In the genomic region with DNA sequence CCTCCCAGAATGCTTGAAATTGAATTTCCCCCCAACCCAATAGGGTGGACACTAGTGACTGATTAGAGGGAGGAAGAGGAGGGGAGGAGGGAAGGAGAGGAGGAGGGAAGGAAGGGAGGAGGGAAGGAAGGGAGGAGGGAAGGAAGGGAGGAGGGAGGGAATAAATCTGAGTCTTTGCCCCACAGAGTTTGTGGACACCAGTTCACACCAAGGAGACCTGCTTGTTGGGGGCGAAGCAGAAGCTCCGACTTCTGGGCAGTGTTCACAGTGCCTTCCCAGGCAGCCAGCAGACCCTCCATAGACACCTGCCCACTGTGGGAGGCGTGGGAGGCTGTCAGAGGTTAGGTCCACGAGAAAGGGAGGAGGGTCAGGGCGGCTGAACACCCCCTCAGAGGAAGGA, we compare ENCODE assay signal across 27 cellular contexts.
"Had no signal": no experiment of that assay in that cellular context is flagged by ENCODE, and none has a peak within 500 bp of the region (broad histone marks: within the 10 kb centered on the region; RNA-seq: fewer than 3 reads in every experiment).

No MANE protein-coding gene starts in this region.

- H3K9me3 ChIP-seq: adrenal gland, body of pancreas, esophagus squamous epithelium, gastroesophageal sphincter had no signal

- DNase-seq: activated CD4-positive, alpha-beta memory T cell treated with anti-CD3 and anti-CD28 coated beads for 36 hours; activated CD4-positive, alpha-beta T cell treated with anti-CD3 and anti-CD28 coated beads for 1 hour; activated CD4-positive, alpha-beta T cell treated with anti-CD3 and anti-CD28 coated beads for 4 hours; activated CD4-positive, alpha-beta T cell treated with anti-CD3 and anti-CD28 coated beads, Interleukin-2, amount 50 U/mL, for 1 hour; activated CD8-positive, alpha-beta memory T cell treated with anti-CD3 and anti-CD28 coated beads, Interleukin-2, amount 10 ng/mL, durations not matched to agents 7 days and 5 days; activated CD8-positive, alpha-beta memory T cell treated with anti-CD3 and anti-CD28 coated beads, Interleukin-2, amount 50 U/mL, for 4 hours; activated CD8-positive, alpha-beta T cell treated with anti-CD3 and anti-CD28 coated beads, Interleukin-2, amount 10 ng/mL, durations not matched to agents 7 days and 5 days; activated effector memory CD4-positive, alpha-beta T cell treated with anti-CD3 and anti-CD28 coated beads, Interleukin-2, amount 50 U/mL, for 16 hours; activated naive CD4-positive, alpha-beta T cell treated with anti-CD3 and anti-CD28 coated beads for 36 hours; activated naive CD8-positive, alpha-beta T cell treated with anti-CD3 and anti-CD28 coated beads for 36 hours; activated naive CD8-positive, alpha-beta T cell treated with anti-CD3 and anti-CD28 coated beads, Interleukin-2, amount 50 U/mL, for 24 hours; activated T-cell treated with anti-CD3 and anti-CD28 coated beads, Interleukin-2, amount 50 U/mL, for 1 hour; activated T-cell treated with anti-CD3 and anti-CD28 coated beads, Interleukin-2, amount 50 U/mL, for 48 hours; adrenal gland; amygdala; body of pancreas; caudate nucleus; cortex of kidney; effector CD8-positive, alpha-beta T cell; esophagus squamous epithelium; foreskin melanocyte; T-helper 1 cell; T-helper 2 cell had no signal

- ATAC-seq: activated CD8-positive, alpha-beta memory T cell treated with anti-CD3 and anti-CD28 coated beads, Interleukin-2, amount 10 ng/mL, durations not matched to agents 7 days and 5 days; activated CD8-positive, alpha-beta T cell treated with anti-CD3 and anti-CD28 coated beads, Interleukin-2, amount 10 ng/mL, durations not matched to agents 7 days and 5 days; activated naive CD8-positive, alpha-beta T cell treated with anti-CD3 and anti-CD28 coated beads, Interleukin-2, amount 50 U/mL, for 24 hours; body of pancreas; gastroesophageal sphincter had no signal

- H3K4me3 Mint-ChIP-seq: activated CD4-positive, alpha-beta memory T cell treated with anti-CD3 and anti-CD28 coated beads for 36 hours; activated CD8-positive, alpha-beta memory T cell treated with anti-CD3 and anti-CD28 coated beads, Interleukin-2, amount 10 ng/mL, durations not matched to agents 7 days and 5 days; activated CD8-positive, alpha-beta T cell treated with anti-CD3 and anti-CD28 coated beads, Interleukin-2, amount 10 ng/mL, durations not matched to agents 7 days and 5 days; activated naive CD4-positive, alpha-beta T cell treated with anti-CD3 and anti-CD28 coated beads for 36 hours; activated naive CD4-positive, alpha-beta T cell treated with anti-CD3 and anti-CD28 coated beads, Interleukin-2, amount 50 U/mL, for 24 hours; activated naive CD8-positive, alpha-beta T cell treated with anti-CD3 and anti-CD28 coated beads for 36 hours; activated naive CD8-positive, alpha-beta T cell treated with anti-CD3 and anti-CD28 coated beads, Interleukin-2, amount 50 U/mL, for 24 hours; activated T-helper 1 cell treated with anti-CD3 and anti-CD28 coated beads, Interleukin-12 subunit alpha, Interleukin-12 subunit beta, Interleukin-2, Interleukin-4 antibody, amounts not matched to agents 30 ng/mL and 10 ng/mL and 1 ng/mL, durations not matched to agents 14 hours and 24 hours and 36 hours had no signal

- H3K9me3 Mint-ChIP-seq: activated CD4-positive, alpha-beta memory T cell treated with anti-CD3 and anti-CD28 coated beads for 36 hours; activated naive CD4-positive, alpha-beta T cell treated with anti-CD3 and anti-CD28 coated beads for 36 hours; activated naive CD4-positive, alpha-beta T cell treated with anti-CD3 and anti-CD28 coated beads, Interleukin-2, amount 50 U/mL, for 24 hours; activated naive CD8-positive, alpha-beta T cell treated with anti-CD3 and anti-CD28 coated beads for 36 hours; activated naive CD8-positive, alpha-beta T cell treated with anti-CD3 and anti-CD28 coated beads, Interleukin-2, amount 50 U/mL, for 24 hours; activated T-helper 1 cell treated with anti-CD3 and anti-CD28 coated beads, Interleukin-12 subunit alpha, Interleukin-12 subunit beta, Interleukin-2, Interleukin-4 antibody, amounts not matched to agents 30 ng/mL and 10 ng/mL and 1 ng/mL, durations not matched to agents 14 hours and 24 hours and 36 hours; activated T-helper 2 cell treated with anti-CD3 and anti-CD28 coated beads, Interferon-gamma antibody, Interleukin-2, Interleukin-4, amounts not matched to agents 10 μg/mL and 5 μg/mL and 100 μg/mL, durations not matched to agents 14 hours and 24 hours and 36 hours had no signal

- H3K36me3 Mint-ChIP-seq: activated CD4-positive, alpha-beta memory T cell treated with anti-CD3 and anti-CD28 coated beads for 36 hours; activated CD8-positive, alpha-beta memory T cell treated with anti-CD3 and anti-CD28 coated beads, Interleukin-2, amount 10 ng/mL, durations not matched to agents 7 days and 5 days had no signal

- H3K27me3 Mint-ChIP-seq: activated CD4-positive, alpha-beta memory T cell treated with anti-CD3 and anti-CD28 coated beads for 36 hours; activated CD8-positive, alpha-beta memory T cell treated with anti-CD3 and anti-CD28 coated beads, Interleukin-2, amount 10 ng/mL, durations not matched to agents 7 days and 5 days; activated naive CD4-positive, alpha-beta T cell treated with anti-CD3 and anti-CD28 coated beads, Interleukin-2, amount 50 U/mL, for 24 hours; activated naive CD8-positive, alpha-beta T cell treated with anti-CD3 and anti-CD28 coated beads for 36 hours; activated naive CD8-positive, alpha-beta T cell treated with anti-CD3 and anti-CD28 coated beads, Interleukin-2, amount 50 U/mL, for 24 hours had no signal

- H3K27ac Mint-ChIP-seq: activated CD4-positive, alpha-beta memory T cell treated with anti-CD3 and anti-CD28 coated beads for 36 hours; activated CD8-positive, alpha-beta memory T cell treated with anti-CD3 and anti-CD28 coated beads, Interleukin-2, amount 10 ng/mL, durations not matched to agents 7 days and 5 days; activated CD8-positive, alpha-beta T cell treated with anti-CD3 and anti-CD28 coated beads, Interleukin-2, amount 10 ng/mL, durations not matched to agents 7 days and 5 days; activated naive CD4-positive, alpha-beta T cell treated with anti-CD3 and anti-CD28 coated beads for 36 hours; activated naive CD4-positive, alpha-beta T cell treated with anti-CD3 and anti-CD28 coated beads, Interleukin-2, amount 50 U/mL, for 24 hours; activated naive CD8-positive, alpha-beta T cell treated with anti-CD3 and anti-CD28 coated beads for 36 hours; activated naive CD8-positive, alpha-beta T cell treated with anti-CD3 and anti-CD28 coated beads, Interleukin-2, amount 50 U/mL, for 24 hours; activated T-helper 1 cell treated with anti-CD3 and anti-CD28 coated beads, Interleukin-12 subunit alpha, Interleukin-12 subunit beta, Interleukin-2, Interleukin-4 antibody, amounts not matched to agents 30 ng/mL and 10 ng/mL and 1 ng/mL, durations not matched to agents 14 hours and 24 hours and 36 hours; activated T-helper 2 cell treated with anti-CD3 and anti-CD28 coated beads, Interferon-gamma antibody, Interleukin-2, Interleukin-4, amounts not matched to agents 10 μg/mL and 5 μg/mL and 100 μg/mL, durations not matched to agents 14 hours and 24 hours and 36 hours had no signal
